1 cellular context compared by ENCODE assay signal in the genomic region with DNA sequence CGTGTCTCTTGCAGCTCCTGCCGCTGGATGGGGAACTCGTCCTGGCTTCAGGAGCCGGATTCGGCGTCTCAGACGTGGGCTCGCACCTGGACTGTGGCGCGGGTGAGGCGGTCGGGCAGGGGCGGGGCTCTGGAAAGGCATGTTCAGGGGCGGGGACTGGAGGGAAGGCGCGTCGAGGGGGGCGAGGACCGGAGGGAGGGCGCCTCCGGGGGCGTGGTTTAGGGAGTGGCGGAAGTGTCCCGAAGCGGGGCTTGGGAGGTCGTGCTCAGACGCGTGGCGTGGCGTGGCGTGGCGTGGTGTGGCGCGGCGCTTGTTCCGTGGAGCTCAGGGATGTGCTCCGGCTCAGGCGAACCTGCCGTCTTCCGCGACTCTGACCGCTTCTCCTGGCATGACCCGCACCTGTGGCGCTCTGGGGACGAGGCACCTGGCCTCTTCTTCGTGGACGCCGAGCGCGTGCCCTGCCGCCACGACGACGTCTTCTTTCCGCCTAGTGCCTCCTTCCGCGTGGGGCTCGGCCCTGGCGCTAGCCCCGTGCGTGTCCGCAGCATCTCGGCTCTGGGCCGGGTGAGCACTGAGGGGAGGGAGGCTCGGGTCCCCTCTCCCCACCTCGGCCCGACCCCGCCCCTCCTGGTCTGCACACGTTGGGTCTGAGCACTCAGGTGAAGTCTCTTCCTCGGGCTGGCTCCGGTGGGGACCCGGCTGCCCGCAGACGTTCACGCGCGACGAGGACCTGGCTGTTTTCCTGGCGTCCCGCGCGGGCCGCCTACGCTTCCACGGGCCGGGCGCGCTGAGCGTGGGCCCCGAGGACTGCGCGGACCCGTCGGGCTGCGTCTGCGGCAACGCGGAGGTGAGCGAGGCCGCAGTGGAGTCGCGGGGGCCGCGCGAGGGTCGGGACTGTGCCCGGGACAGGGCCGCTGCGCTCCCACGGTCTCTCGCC.
A peak's percentile ranks its signal among the peaks of the same experiment; 100 is the strongest.
TF ChIP-seq lines count a peak whose summit lies in the region.

No MANE protein-coding gene starts in this region.

TF ChIP-seq in WTC11, 78 proteins besides CTCF, POLR2A, EP300 and RAD21 (continued from another document and continues in another):
- 0 out of 2 replicates have a peak, but pooled peaks have one; percentile 6 for TF ChIP-seq ZNF317 (CRISPR knock-in tag; IDR thresholded peaks at IDR 0.05; ENCODE audit: borderline replicate concordance, low read depth)
- TF ChIP-seq, protein P1, sequence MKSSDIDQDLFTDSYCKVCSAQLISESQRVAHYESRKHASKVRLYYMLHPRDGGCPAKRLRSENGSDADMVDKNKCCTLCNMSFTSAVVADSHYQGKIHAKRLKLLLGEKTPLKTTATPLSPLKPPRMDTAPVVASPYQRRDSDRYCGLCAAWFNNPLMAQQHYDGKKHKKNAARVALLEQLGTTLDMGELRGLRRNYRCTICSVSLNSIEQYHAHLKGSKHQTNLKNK (CRISPR knock-in tag; IDR thresholded peaks at IDR 0.05) = no peak
- TF ChIP-seq SMAD4 (CRISPR knock-in tag; IDR thresholded peaks at IDR 0.05) = no peak
- TF ChIP-seq IRF1 (CRISPR knock-in tag; IDR thresholded peaks at IDR 0.05) = peak; percentile 74; the same call in 1 of the 2 replicates
- TF ChIP-seq, protein P2, sequence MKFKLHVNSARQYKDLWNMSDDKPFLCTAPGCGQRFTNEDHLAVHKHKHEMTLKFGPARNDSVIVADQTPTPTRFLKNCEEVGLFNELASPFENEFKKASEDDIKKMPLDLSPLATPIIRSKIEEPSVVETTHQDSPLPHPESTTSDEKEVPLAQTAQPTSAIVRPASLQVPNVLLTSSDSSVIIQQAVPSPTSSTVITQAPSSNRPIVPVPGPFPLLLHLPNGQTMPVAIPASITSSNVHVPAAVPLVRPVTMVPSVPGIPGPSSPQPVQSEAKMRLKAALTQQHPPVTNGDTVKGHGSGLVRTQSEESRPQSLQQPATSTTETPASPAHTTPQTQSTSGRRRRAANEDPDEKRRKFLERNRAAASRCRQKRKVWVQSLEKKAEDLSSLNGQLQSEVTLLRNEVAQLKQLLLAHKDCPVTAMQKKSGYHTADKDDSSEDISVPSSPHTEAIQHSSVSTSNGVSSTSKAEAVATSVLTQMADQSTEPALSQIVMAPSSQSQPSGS (CRISPR knock-in tag; IDR thresholded peaks at IDR 0.05; ENCODE audit: borderline replicate concordance, low read depth) = no peak
- no peak for TF ChIP-seq NFYB (CRISPR knock-in tag; conservative IDR thresholded peaks at IDR 0.05; ENCODE audit: low read depth)
- no peak for TF ChIP-seq NFATC4 (CRISPR knock-in tag; IDR thresholded peaks at IDR 0.05)
- TF ChIP-seq JUN (CRISPR knock-in tag; IDR thresholded peaks at IDR 0.05) = no peak; the same call in 1 of the 2 replicates
- TF ChIP-seq ZNF121 (CRISPR knock-in tag; IDR thresholded peaks at IDR 0.05) = 0 out of 2 replicates have a peak, but pooled peaks have one; percentile 7
- TF ChIP-seq ZNF396 (CRISPR knock-in tag; IDR thresholded peaks at IDR 0.05; ENCODE audit: borderline replicate concordance) = no peak
- TF ChIP-seq, protein P3, sequence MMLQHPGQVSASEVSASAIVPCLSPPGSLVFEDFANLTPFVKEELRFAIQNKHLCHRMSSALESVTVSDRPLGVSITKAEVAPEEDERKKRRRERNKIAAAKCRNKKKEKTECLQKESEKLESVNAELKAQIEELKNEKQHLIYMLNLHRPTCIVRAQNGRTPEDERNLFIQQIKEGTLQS (CRISPR knock-in tag; conservative IDR thresholded peaks at IDR 0.05) = no peak
- TF ChIP-seq, protein P4, sequence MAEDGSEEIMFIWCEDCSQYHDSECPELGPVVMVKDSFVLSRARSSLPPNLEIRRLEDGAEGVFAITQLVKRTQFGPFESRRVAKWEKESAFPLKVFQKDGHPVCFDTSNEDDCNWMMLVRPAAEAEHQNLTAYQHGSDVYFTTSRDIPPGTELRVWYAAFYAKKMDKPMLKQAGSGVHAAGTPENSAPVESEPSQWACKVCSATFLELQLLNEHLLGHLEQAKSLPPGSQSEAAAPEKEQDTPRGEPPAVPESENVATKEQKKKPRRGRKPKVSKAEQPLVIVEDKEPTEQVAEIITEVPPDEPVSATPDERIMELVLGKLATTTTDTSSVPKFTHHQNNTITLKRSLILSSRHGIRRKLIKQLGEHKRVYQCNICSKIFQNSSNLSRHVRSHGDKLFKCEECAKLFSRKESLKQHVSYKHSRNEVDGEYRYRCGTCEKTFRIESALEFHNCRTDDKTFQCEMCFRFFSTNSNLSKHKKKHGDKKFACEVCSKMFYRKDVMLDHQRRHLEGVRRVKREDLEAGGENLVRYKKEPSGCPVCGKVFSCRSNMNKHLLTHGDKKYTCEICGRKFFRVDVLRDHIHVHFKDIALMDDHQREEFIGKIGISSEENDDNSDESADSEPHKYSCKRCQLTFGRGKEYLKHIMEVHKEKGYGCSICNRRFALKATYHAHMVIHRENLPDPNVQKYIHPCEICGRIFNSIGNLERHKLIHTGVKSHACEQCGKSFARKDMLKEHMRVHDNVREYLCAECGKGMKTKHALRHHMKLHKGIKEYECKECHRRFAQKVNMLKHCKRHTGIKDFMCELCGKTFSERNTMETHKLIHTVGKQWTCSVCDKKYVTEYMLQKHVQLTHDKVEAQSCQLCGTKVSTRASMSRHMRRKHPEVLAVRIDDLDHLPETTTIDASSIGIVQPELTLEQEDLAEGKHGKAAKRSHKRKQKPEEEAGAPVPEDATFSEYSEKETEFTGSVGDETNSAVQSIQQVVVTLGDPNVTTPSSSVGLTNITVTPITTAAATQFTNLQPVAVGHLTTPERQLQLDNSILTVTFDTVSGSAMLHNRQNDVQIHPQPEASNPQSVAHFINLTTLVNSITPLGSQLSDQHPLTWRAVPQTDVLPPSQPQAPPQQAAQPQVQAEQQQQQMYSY (CRISPR knock-in tag; IDR thresholded peaks at IDR 0.05) = no peak
- TF ChIP-seq JAZF1 (CRISPR knock-in tag; IDR thresholded peaks at IDR 0.05) = no peak
- TF ChIP-seq, protein P5, sequence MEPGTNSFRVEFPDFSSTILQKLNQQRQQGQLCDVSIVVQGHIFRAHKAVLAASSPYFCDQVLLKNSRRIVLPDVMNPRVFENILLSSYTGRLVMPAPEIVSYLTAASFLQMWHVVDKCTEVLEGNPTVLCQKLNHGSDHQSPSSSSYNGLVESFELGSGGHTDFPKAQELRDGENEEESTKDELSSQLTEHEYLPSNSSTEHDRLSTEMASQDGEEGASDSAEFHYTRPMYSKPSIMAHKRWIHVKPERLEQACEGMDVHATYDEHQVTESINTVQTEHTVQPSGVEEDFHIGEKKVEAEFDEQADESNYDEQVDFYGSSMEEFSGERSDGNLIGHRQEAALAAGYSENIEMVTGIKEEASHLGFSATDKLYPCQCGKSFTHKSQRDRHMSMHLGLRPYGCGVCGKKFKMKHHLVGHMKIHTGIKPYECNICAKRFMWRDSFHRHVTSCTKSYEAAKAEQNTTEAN (CRISPR knock-in tag; IDR thresholded peaks at IDR 0.05) = no peak
- no peak for TF ChIP-seq ATF6 (CRISPR knock-in tag; IDR thresholded peaks at IDR 0.05)
- TF ChIP-seq ARID4B (CRISPR knock-in tag; IDR thresholded peaks at IDR 0.05; ENCODE audit: borderline replicate concordance) = no peak
- TF ChIP-seq, protein P6, sequence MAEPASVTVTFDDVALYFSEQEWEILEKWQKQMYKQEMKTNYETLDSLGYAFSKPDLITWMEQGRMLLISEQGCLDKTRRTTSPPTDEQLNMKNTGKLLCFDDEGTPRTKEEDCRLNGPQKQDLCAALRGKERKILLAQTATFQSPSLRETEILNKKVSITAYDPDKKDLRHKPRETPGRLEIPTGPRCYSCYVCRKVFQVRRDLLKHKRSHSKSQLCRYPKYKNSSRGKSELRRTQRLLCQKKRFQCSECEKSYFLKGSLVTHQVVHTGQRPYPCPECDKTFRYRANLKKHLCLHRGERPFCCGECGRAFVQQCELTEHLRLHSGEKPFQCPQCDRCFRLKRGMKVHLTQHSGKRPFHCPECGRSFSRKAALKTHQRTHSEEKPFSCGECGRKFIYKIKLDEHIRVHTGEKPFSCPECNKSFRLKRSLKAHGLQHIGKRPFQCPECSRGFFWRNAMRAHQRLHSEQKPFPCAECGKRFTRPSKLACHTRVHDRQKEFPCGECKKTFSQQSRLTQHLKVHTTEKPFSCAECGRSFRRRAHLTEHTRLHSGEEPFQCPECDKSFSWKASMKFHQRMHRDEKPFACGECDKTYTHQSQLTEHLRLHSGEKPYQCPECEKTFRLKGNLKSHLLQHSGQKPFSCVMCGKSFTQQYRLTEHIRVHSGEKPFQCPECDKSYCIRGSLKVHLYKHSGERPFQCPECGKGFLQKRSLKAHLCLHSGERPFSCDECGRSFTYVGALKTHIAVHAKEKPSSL (CRISPR knock-in tag; conservative IDR thresholded peaks at IDR 0.05) = no peak
- TF ChIP-seq MXD4 (CRISPR knock-in tag; IDR thresholded peaks at IDR 0.05; ENCODE audit: borderline replicate concordance) = no peak
- TF ChIP-seq ZNF232 (CRISPR knock-in tag; IDR thresholded peaks at IDR 0.05) = no peak
- TF ChIP-seq, protein P7, sequence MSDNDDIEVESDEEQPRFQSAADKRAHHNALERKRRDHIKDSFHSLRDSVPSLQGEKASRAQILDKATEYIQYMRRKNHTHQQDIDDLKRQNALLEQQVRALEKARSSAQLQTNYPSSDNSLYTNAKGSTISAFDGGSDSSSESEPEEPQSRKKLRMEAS (CRISPR knock-in tag; IDR thresholded peaks at IDR 0.05) = peak; percentile 76
- TF ChIP-seq ETV6 (CRISPR knock-in tag; IDR thresholded peaks at IDR 0.05) = no peak
- no peak for TF ChIP-seq TCF7 (CRISPR knock-in tag; IDR thresholded peaks at IDR 0.05; ENCODE audit: low read depth)
- TF ChIP-seq FOXP4 (CRISPR knock-in tag; IDR thresholded peaks at IDR 0.05) = peak; percentile 77; the same call in 1 of the 2 replicates
- TF ChIP-seq, protein P8, sequence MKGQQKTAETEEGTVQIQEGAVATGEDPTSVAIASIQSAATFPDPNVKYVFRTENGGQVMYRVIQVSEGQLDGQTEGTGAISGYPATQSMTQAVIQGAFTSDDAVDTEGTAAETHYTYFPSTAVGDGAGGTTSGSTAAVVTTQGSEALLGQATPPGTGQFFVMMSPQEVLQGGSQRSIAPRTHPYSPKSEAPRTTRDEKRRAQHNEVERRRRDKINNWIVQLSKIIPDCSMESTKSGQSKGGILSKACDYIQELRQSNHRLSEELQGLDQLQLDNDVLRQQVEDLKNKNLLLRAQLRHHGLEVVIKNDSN (CRISPR knock-in tag; IDR thresholded peaks at IDR 0.05) = no peak
